Comparison of ENCODE assay signal across 8 cellular contexts in the genomic region with DNA sequence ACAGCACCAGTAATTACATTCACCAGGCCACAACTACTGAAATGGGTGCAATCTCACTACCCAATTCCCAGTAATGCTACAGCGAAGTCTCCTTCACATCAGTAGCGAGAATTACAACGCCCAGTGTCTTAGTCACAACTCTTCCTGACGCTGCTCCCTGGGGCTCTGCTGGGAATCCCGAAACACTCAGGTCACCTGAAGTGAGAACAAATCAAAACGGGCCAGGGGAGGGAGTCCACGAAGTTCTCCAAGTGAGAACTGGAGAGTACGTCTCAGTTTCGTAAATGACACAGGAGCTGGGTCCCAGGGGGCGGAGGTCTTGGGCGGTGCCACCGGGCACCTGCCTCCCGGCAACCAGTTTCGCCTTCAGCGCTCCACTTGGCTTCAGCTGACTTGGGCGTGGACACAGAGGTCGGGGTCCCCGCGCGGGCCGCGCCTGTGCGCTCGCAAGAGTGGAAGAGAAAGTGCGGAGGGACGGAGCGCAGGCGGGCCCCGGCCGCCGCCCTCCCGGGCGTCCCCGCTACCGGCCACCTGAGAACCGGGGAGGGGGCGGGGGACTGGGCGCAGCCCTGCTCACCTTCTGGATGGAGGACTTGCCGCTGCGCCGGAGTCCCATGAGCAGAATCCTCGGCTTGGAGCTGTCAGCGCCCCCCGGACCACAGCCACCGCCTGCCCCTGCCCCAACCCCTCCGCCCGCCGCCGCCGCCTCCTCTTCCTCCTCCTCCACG. TPM values are rescaled to one million over a fixed set of nuclear protein-coding genes. Genes with fewer than 3 reads are reported as not detected.
DNase-seq lines count a peak whose midpoint lies in the region; ATAC-seq and TF ChIP-seq lines count a peak whose summit lies in the region.

No MANE protein-coding gene starts in this region.

- H3K36me3 ChIP-seq in right atrium auricular region (peaks cover 21% of the 10 kb centered on the region), psoas muscle (ENCODE audit: insufficient read depth in 1 of 2, low read depth in 1 of 2) (peaks cover 8 to 34% of the 10 kb centered on the region in 2 donors)

- H3K9me3 ChIP-seq in CD4-positive, alpha-beta T cell (ENCODE audit: control insufficient read depth, low read length), result no peaks in the 10 kb centered on the region
- H3K9me3 ChIP-seq in right atrium auricular region (no peaks in the 10 kb centered on the region), psoas muscle (no peaks in the 10 kb centered on the region)

- peak overlapping the region; percentile 58 for H3K27ac ChIP-seq in CD4-positive, alpha-beta T cell (ENCODE audit: low read depth, low read length)
- H3K27ac ChIP-seq in adipose tissue (ENCODE audit: low read depth, low read length), result peak overlapping the region; percentile 61
- H3K27ac ChIP-seq in right atrium auricular region, result peak overlapping the region; percentile 85 to 96
- peak overlapping the region; percentile 91 for H3K27ac ChIP-seq in psoas muscle

- intact Hi-C loops in CD4-positive, alpha-beta T cell (cut with DNase I, micrococcal nuclease), result loop anchor here (1.0 to 5.0 kb wide), 6 partner anchors 14 to 233 kb away; a partner anchor contains a TSS
- intact Hi-C loops in psoas muscle (cut with DNase I), result no loop called here

- H3K4me3 ChIP-seq in right atrium auricular region, result peak overlapping the region; percentile 75 to 99
- H3K4me3 ChIP-seq in psoas muscle, result peak overlapping the region; percentile 82

- TF ChIP-seq CTCF in CD4-positive, alpha-beta T cell (IDR thresholded peaks at IDR 0.05), result no peak
- TF ChIP-seq CTCF in right atrium auricular region (IDR thresholded peaks at IDR 0.05), result no peak
- no peak for TF ChIP-seq CTCF in psoas muscle (IDR thresholded peaks at IDR 0.05)

- H3K4me1 Mint-ChIP-seq in CD4-positive, alpha-beta T cell (ENCODE audit: low read depth), result peaks cover 65% of the 10 kb centered on the region

- 0 to 1% (median 1%) methylated on average over 41 to 51 of the region's 51 CpGs for WGBS in adipose tissue, 3 donors
- WGBS in psoas muscle, 3 donors, result 0 to 1% (median 0%) methylated on average over 41 to 51 of the region's 51 CpGs

- POLR2A ChIA-PET in CD4-positive, alpha-beta T cell (lab: Charles Lee), result interaction anchor here (1.0 to 3.4 kb wide), 4 partner anchors 14 to 167 kb away, joined by 4 to 25 read pairs (median 10); a partner anchor contains a TSS

- DNase-seq in CD4-positive, alpha-beta T cell, result peak in 9 of 10 experiments; percentile 9 to 50 (median 21)
- DNase-seq in SK-N-DZ (ENCODE audit: low spot score), result peak; percentile 15
- DNase-seq in right atrium auricular region (ENCODE audit: low spot score), result peak; percentile 70
- DNase-seq in psoas muscle, result peak; percentile 52 to 80
- no peak for DNase-seq in MV-4-11 (lab: John Stamatoyannopoulos, UW)

- no peaks in the 10 kb centered on the region for H3K9me3 Mint-ChIP-seq in CD4-positive, alpha-beta T cell

- peaks cover 0 to 55% of the 10 kb centered on the region in 2 donors for H3K4me1 ChIP-seq in right atrium auricular region
- peaks cover 43% of the 10 kb centered on the region for H3K4me1 ChIP-seq in psoas muscle

- no peaks in the 10 kb centered on the region for H3K27me3 Mint-ChIP-seq in CD4-positive, alpha-beta T cell

- peaks cover 43% of the 10 kb centered on the region for H3K36me3 Mint-ChIP-seq in CD4-positive, alpha-beta T cell (ENCODE audit: low read depth)

- ATAC-seq in CD4-positive, alpha-beta T cell (ENCODE audit: poor library complexity), result peak; percentile 2
- ATAC-seq in GM19452 (IDR thresholded peaks at IDR 0.05; ENCODE audit: unreplicated experiment) (peak; percentile 31), HG03520 (IDR thresholded peaks at IDR 0.05; ENCODE audit: unreplicated experiment) (peak; percentile 21), psoas muscle (peak; percentile 33 to 62 (median 57))

- CTCF ChIA-PET in CD4-positive, alpha-beta T cell (lab: Charles Lee), result interaction anchor here (0.5 kb wide), 2 partner anchors 180 to 201 kb away, joined by 3 read pairs; no protein-coding TSS in a partner anchor

- H3K27ac Mint-ChIP-seq in CD4-positive, alpha-beta T cell, result peak overlapping the region; percentile 89

- H3K4me3 Mint-ChIP-seq in CD4-positive, alpha-beta T cell, result peak overlapping the region; percentile 96

- no peaks in the 10 kb centered on the region for H3K27me3 ChIP-seq in CD4-positive, alpha-beta T cell (ENCODE audit: control insufficient read depth, insufficient read depth, low read length)
- H3K27me3 ChIP-seq in right atrium auricular region, result no peaks in the 10 kb centered on the region
- H3K27me3 ChIP-seq in psoas muscle (ENCODE audit: insufficient read depth in 3 of 3, low read length in 2 of 3), result no peaks in the 10 kb centered on the region

RNA-seq across cellular contexts. Expression of a gene that starts 0.6 kb away (rescaled TPM):
- 10 to 100 TPM in 1 of 2 experiments, 1 to 10 TPM in 1; 9.2 to 11.4 TPM for total RNA-seq in CD4-positive, alpha-beta T cell
- polyA plus RNA-seq in SK-N-DZ (2014; cell fraction: cytosol; rRNA removed), result 6.9 and 7.3 TPM in 2 replicates
- polyA plus RNA-seq in SK-N-DZ (2014; cell fraction: nucleus; rRNA removed), result 3.9 and 5.0 TPM in 2 replicates
- polyA plus RNA-seq in adipose tissue (10 to 100 TPM in 2 of 3 donors, 1 to 10 TPM in 1; 9.0 to 49.6 (median 27.0) TPM), psoas muscle (10 to 100 TPM; 13.8 to 29.3 (median 15.7) TPM)
- total RNA-seq in right atrium auricular region (10 to 100 TPM in 1 of 2 donors, 1 to 10 TPM in 1; 9.2 to 10.7 TPM), psoas muscle (10 to 100 TPM; 11.6 to 18.4 (median 15.6) TPM)

RNA-seq across cellular contexts. Expression of a gene that starts 14.2 kb away (rescaled TPM):
- total RNA-seq in CD4-positive, alpha-beta T cell, result 1 to 10 TPM; 1.5 to 2.2 TPM
- 22.2 and 24.4 TPM in 2 replicates for polyA plus RNA-seq in SK-N-DZ (2014; cell fraction: cytosol; rRNA removed)
- 16.0 and 18.9 TPM in 2 replicates for polyA plus RNA-seq in SK-N-DZ (2014; cell fraction: nucleus; rRNA removed)
- 10 to 100 TPM; 10.2 to 13.0 (median 11.7) TPM for polyA plus RNA-seq in adipose tissue
- 1 to 10 TPM; 5.6 to 9.4 TPM for total RNA-seq in right atrium auricular region
- total RNA-seq in psoas muscle, result 10 to 100 TPM in 2 of 4 donors, 1 to 10 TPM in 2; 6.6 to 21.4 (median 10.5) TPM
- polyA plus RNA-seq in psoas muscle, result 10 to 100 TPM in 2 of 3 donors, 1 to 10 TPM in 1; 7.2 to 27.9 (median 11.7) TPM

RNA-seq across cellular contexts. Expression of a gene that starts 22.4 kb away (rescaled TPM):
- total RNA-seq in CD4-positive, alpha-beta T cell, result not detected
- not detected in 2 replicates for polyA plus RNA-seq in SK-N-DZ (2014; cell fraction: cytosol; rRNA removed)
- polyA plus RNA-seq in SK-N-DZ (2014; cell fraction: nucleus; rRNA removed), result not detected in 2 replicates
- under 1 TPM in 1 of 3 donors, not detected in 2; 0.04 TPM for polyA plus RNA-seq in adipose tissue
- not detected for total RNA-seq in right atrium auricular region
- not detected for total RNA-seq in psoas muscle
- polyA plus RNA-seq in psoas muscle, result not detected

Comparison
In these comparisons a context has a peak if more than half of its experiments do, and no peak if none do; other contexts are left out.
1. ATAC-seq: peak in every context shown above with its lines; median percentile 57 in psoas muscle; 31 in GM19452; 21 in HG03520; 2 in CD4-positive, alpha-beta T cell.
2. intact Hi-C loops: an anchor here in CD4-positive, alpha-beta T cell (1.0 to 5.0 kb wide); none called in psoas muscle.